Comparison of ENCODE assay signal across 32 cellular contexts in genomic region chr2:221924551-221924950, GRCh38.
"Had no signal": no experiment of that assay in that cellular context is flagged by ENCODE, and none has a peak within 500 bp of the region (broad histone marks: within the 10 kb centered on the region; RNA-seq: fewer than 3 reads in every experiment).

No MANE protein-coding gene starts in this region.

- DNase-seq: activated B cell treated with CpG ODN at 0.5 μM for 24 hours; activated CD4-positive, alpha-beta memory T cell treated with anti-CD3 and anti-CD28 coated beads for 36 hours; activated CD4-positive, alpha-beta T cell treated with anti-CD3 and anti-CD28 coated beads for 48 hours; activated CD8-positive, alpha-beta memory T cell treated with anti-CD3 and anti-CD28 coated beads, Interleukin-2, amount 10 ng/mL, durations not matched to agents 7 days and 5 days; activated CD8-positive, alpha-beta memory T cell treated with anti-CD3 and anti-CD28 coated beads, Interleukin-2, amount 50 U/mL, for 48 hours; activated CD8-positive, alpha-beta T cell treated with anti-CD3 and anti-CD28 coated beads, Interleukin-2, amount 10 ng/mL, durations not matched to agents 7 days and 5 days; activated gamma-delta T cell; activated naive CD4-positive, alpha-beta T cell; activated naive CD4-positive, alpha-beta T cell treated with anti-CD3 and anti-CD28 coated beads, Interleukin-2, amount 10 ng/mL, durations not matched to agents 7 days and 5 days; activated naive CD8-positive, alpha-beta T cell treated with anti-CD3 and anti-CD28 coated beads, Interleukin-2, amount 10 ng/mL, durations not matched to agents 7 days and 5 days; activated T-cell treated with anti-CD3 and anti-CD28 coated beads for 4 hours; activated T-cell treated with anti-CD3 and anti-CD28 coated beads, Interleukin-2, amount 50 U/mL, for 24 hours; activated T-cell treated with anti-CD3 and anti-CD28 coated beads, Interleukin-2, amount 50 U/mL, for 72 hours; cortex of kidney; dermis blood vessel endothelial cell; effector CD4-positive, alpha-beta T cell; effector memory CD8-positive, alpha-beta T cell; erythroblast; foreskin keratinocyte; T-helper 1 cell; T-helper 17 cell; T1000; WERI-Rb-1 had no signal

- H3K9me3 Mint-ChIP-seq: activated B cell treated with CpG ODN at 0.5 μM for 24 hours; activated CD4-positive, alpha-beta memory T cell treated with anti-CD3 and anti-CD28 coated beads for 36 hours; activated naive CD4-positive, alpha-beta T cell treated with anti-CD3 and anti-CD28 coated beads, Interleukin-2, amount 10 ng/mL, durations not matched to agents 7 days and 5 days; activated naive CD4-positive, alpha-beta T cell treated with anti-CD3 and anti-CD28 coated beads, Interleukin-2, amount 50 U/mL, for 72 hours; activated naive CD8-positive, alpha-beta T cell treated with anti-CD3 and anti-CD28 coated beads, Interleukin-2, amount 10 ng/mL, durations not matched to agents 7 days and 5 days; activated T-cell treated with anti-CD3 and anti-CD28 coated beads, Interleukin-2, amount 50 U/mL, for 24 hours; central memory CD8-positive, alpha-beta T cell; effector memory CD8-positive, alpha-beta T cell; T-helper 2 cell treated with Interferon-gamma antibody and Interleukin-4, amounts not matched to agents 5 μg/mL and 100 μg/mL, for 36 hours had no signal

- H3K36me3 Mint-ChIP-seq: activated CD4-positive, alpha-beta memory T cell treated with anti-CD3 and anti-CD28 coated beads for 36 hours; activated CD8-positive, alpha-beta memory T cell treated with anti-CD3 and anti-CD28 coated beads, Interleukin-2, amount 10 ng/mL, durations not matched to agents 7 days and 5 days; activated naive CD4-positive, alpha-beta T cell treated with anti-CD3 and anti-CD28 coated beads, Interleukin-2, amount 10 ng/mL, durations not matched to agents 7 days and 5 days; activated naive CD4-positive, alpha-beta T cell treated with anti-CD3 and anti-CD28 coated beads, Interleukin-2, amount 50 U/mL, for 72 hours; activated naive CD8-positive, alpha-beta T cell treated with anti-CD3 and anti-CD28 coated beads, Interleukin-2, amount 10 ng/mL, durations not matched to agents 7 days and 5 days; brain had no signal

- H3K4me1 Mint-ChIP-seq: activated B cell treated with CpG ODN at 0.5 μM for 24 hours; activated CD8-positive, alpha-beta memory T cell treated with anti-CD3 and anti-CD28 coated beads, Interleukin-2, amount 10 ng/mL, durations not matched to agents 7 days and 5 days; activated naive CD4-positive, alpha-beta T cell treated with anti-CD3 and anti-CD28 coated beads, Interleukin-2, amount 10 ng/mL, durations not matched to agents 7 days and 5 days; activated naive CD8-positive, alpha-beta T cell treated with anti-CD3 and anti-CD28 coated beads, Interleukin-2, amount 10 ng/mL, durations not matched to agents 7 days and 5 days; central memory CD8-positive, alpha-beta T cell; T-helper 17 cell had no signal

- H3K4me3 Mint-ChIP-seq: activated B cell treated with CpG ODN at 0.5 μM for 24 hours; activated CD4-positive, alpha-beta memory T cell treated with anti-CD3 and anti-CD28 coated beads for 36 hours; activated CD8-positive, alpha-beta memory T cell treated with anti-CD3 and anti-CD28 coated beads, Interleukin-2, amount 10 ng/mL, durations not matched to agents 7 days and 5 days; activated CD8-positive, alpha-beta T cell treated with anti-CD3 and anti-CD28 coated beads, Interleukin-2, amount 10 ng/mL, durations not matched to agents 7 days and 5 days; activated naive CD4-positive, alpha-beta T cell treated with anti-CD3 and anti-CD28 coated beads, Interleukin-2, amount 10 ng/mL, durations not matched to agents 7 days and 5 days; activated naive CD8-positive, alpha-beta T cell treated with anti-CD3 and anti-CD28 coated beads, Interleukin-2, amount 10 ng/mL, durations not matched to agents 7 days and 5 days; activated T-cell treated with anti-CD3 and anti-CD28 coated beads, Interleukin-2, amount 50 U/mL, for 24 hours; activated T-cell treated with anti-CD3 and anti-CD28 coated beads, Interleukin-2, amount 50 U/mL, for 72 hours; brain; central memory CD8-positive, alpha-beta T cell; effector memory CD8-positive, alpha-beta T cell; T-helper 17 cell; T-helper 2 cell treated with Interferon-gamma antibody and Interleukin-4, amounts not matched to agents 5 μg/mL and 100 μg/mL, for 36 hours had no signal

- H3K27ac ChIP-seq: ascending aorta, breast epithelium, cardiac muscle cell, esophagus muscularis mucosa, foreskin keratinocyte, gastroesophageal sphincter, WERI-Rb-1 had no signal

- H3K27ac Mint-ChIP-seq: activated B cell treated with CpG ODN at 0.5 μM for 24 hours; activated CD4-positive, alpha-beta memory T cell treated with anti-CD3 and anti-CD28 coated beads for 36 hours; activated CD8-positive, alpha-beta memory T cell treated with anti-CD3 and anti-CD28 coated beads, Interleukin-2, amount 10 ng/mL, durations not matched to agents 7 days and 5 days; activated CD8-positive, alpha-beta T cell treated with anti-CD3 and anti-CD28 coated beads, Interleukin-2, amount 10 ng/mL, durations not matched to agents 7 days and 5 days; activated naive CD4-positive, alpha-beta T cell treated with anti-CD3 and anti-CD28 coated beads, Interleukin-2, amount 10 ng/mL, durations not matched to agents 7 days and 5 days; activated naive CD4-positive, alpha-beta T cell treated with anti-CD3 and anti-CD28 coated beads, Interleukin-2, amount 50 U/mL, for 72 hours; activated naive CD8-positive, alpha-beta T cell treated with anti-CD3 and anti-CD28 coated beads, Interleukin-2, amount 10 ng/mL, durations not matched to agents 7 days and 5 days; activated T-cell treated with anti-CD3 and anti-CD28 coated beads, Interleukin-2, amount 50 U/mL, for 24 hours; activated T-cell treated with anti-CD3 and anti-CD28 coated beads, Interleukin-2, amount 50 U/mL, for 72 hours; brain; effector memory CD8-positive, alpha-beta T cell; T-helper 17 cell; T-helper 2 cell treated with Interferon-gamma antibody and Interleukin-4, amounts not matched to agents 5 μg/mL and 100 μg/mL, for 36 hours had no signal

- H3K27me3 Mint-ChIP-seq: activated B cell treated with CpG ODN at 0.5 μM for 24 hours; activated CD4-positive, alpha-beta memory T cell treated with anti-CD3 and anti-CD28 coated beads for 36 hours; activated CD8-positive, alpha-beta memory T cell treated with anti-CD3 and anti-CD28 coated beads, Interleukin-2, amount 10 ng/mL, durations not matched to agents 7 days and 5 days; activated naive CD4-positive, alpha-beta T cell treated with anti-CD3 and anti-CD28 coated beads, Interleukin-2, amount 10 ng/mL, durations not matched to agents 7 days and 5 days; activated naive CD8-positive, alpha-beta T cell treated with anti-CD3 and anti-CD28 coated beads, Interleukin-2, amount 10 ng/mL, durations not matched to agents 7 days and 5 days; activated T-cell treated with anti-CD3 and anti-CD28 coated beads, Interleukin-2, amount 50 U/mL, for 24 hours; brain; central memory CD8-positive, alpha-beta T cell; effector memory CD8-positive, alpha-beta T cell; T-helper 17 cell had no signal
